Comparison of ENCODE assay signal across 11 cellular contexts in the genomic region with DNA sequence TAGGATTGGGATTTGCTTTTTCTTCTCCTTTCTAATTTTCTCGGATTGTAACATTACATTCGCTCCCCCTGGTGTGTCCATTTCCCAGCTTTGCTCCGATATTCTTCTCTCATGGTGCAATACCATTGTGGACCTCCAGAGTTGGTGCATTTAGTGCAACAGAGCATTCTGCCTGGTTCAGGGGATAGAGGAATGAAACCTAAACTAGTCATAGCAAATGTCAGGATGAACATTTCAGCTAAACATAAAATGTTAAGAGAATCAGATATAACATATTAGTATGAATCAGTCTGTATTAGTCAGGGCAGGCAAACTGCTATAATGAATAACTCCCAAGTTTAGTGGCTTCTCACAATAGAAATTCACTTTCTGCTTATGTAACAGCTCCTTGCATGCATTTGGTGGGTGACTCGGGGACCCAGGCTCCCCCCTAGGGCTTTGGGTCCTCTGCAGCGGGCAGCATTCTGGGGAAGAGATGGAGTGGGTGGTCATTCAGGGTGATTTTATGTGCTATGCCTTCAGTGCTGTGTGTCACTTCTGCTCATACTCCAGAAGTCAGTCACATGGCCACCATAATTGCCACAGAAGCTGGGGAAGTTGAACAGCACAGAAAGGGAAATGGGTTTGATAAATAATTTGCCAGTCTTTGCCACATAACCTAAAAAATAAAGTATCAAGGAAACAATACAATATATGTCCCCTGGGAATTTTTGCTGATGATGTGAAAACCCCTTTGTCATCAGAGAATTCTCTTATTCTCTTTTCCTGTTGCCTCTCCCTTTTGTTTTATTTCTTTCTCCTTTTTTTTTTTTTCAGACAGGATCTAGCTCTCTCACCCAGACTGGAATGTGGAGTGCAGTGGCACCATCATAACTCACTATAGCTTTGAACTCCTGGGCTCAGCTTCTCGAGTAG.
DNase-seq lines count a peak whose midpoint lies in the region; ATAC-seq and TF ChIP-seq lines count a peak whose summit lies in the region.
"Had no signal": no experiment of that assay in that cellular context is flagged by ENCODE, and none has a peak within 500 bp of the region (broad histone marks: within the 10 kb centered on the region; RNA-seq: fewer than 3 reads in every experiment).

No MANE protein-coding gene starts in this region.

- no peak overlapping the region for H2BK20ac ChIP-seq in IMR-90 (ENCODE audit: low read depth, low read length)

- H3K9me3 Mint-ChIP-seq in activated T-cell treated with anti-CD3 and anti-CD28 coated beads, Interleukin-2, amount 50 U/mL, for 72 hours = no peaks in the 10 kb centered on the region
- no peaks in the 10 kb centered on the region for H3K9me3 Mint-ChIP-seq in nephron progenitor cell
- H3K9me3 Mint-ChIP-seq: activated naive CD4-positive, alpha-beta T cell treated with anti-CD3 and anti-CD28 coated beads, Interleukin-2, amount 50 U/mL, for 24 hours; memory B cell had no signal

- CTCF ChIA-PET in IMR-90 (lab: Yijun Ruan, JAX) = interaction anchor here (0.5 kb wide), 1 partner anchor 689 kb away, joined by 3 read pairs; no protein-coding TSS in a partner anchor

- no TSS peak for BruUV-seq in IMR-90 (replicated peaks; lab: Mats Ljungman, UMichigan)

- no peak overlapping the region for H2BK120ac ChIP-seq in IMR-90 (ENCODE audit: low read depth, low read length)

- H4K91ac ChIP-seq in IMR-90 (ENCODE audit: insufficient read depth, low read depth, low read length) = no peak overlapping the region

- peak; percentile 36 for TF ChIP-seq RAD21 in IMR-90 (IDR thresholded peaks at IDR 0.05; ENCODE audit: low read length)

- H3K27ac ChIP-seq in IMR-90 (ENCODE audit: insufficient read depth, low read length) = no peak overlapping the region
- H3K27ac ChIP-seq: esophagus muscularis mucosa had no signal

- H2AFZ ChIP-seq in IMR-90 (replicated peaks; ENCODE audit: low read length, poor library complexity) = peak overlapping the region; percentile 36

- no peak for TF ChIP-seq POLR2A in IMR-90 (IDR thresholded peaks at IDR 0.05; ENCODE audit: low read depth, low read length)

- no peaks in the 10 kb centered on the region for H4K20me1 ChIP-seq in IMR-90 (ENCODE audit: insufficient read depth, low read length)

- H2BK5ac ChIP-seq in IMR-90 (ENCODE audit: low read depth, low read length, poor library complexity, severe bottlenecking) = no peak overlapping the region

- dilution Hi-C loops in IMR-90 (cut with HindIII; ENCODE audit: low sequenced_read_pairs, unreplicated experiment) = no loop called here

- TF ChIP-seq CTCF in IMR-90 (conservative IDR thresholded peaks at IDR 0.05; ENCODE audit: low read depth, low read length) (peak; percentile 33), nephron progenitor cell (IDR thresholded peaks at IDR 0.05) (peak; percentile 22)

- H2BK15ac ChIP-seq in IMR-90 (ENCODE audit: low read depth, low read length) = no peak overlapping the region

- H3K27ac Mint-ChIP-seq in activated T-cell treated with anti-CD3 and anti-CD28 coated beads, Interleukin-2, amount 50 U/mL, for 72 hours = no peak overlapping the region
- H3K27ac Mint-ChIP-seq in nephron progenitor cell = no peak overlapping the region
- H3K27ac Mint-ChIP-seq: activated naive CD4-positive, alpha-beta T cell treated with anti-CD3 and anti-CD28 coated beads, Interleukin-2, amount 50 U/mL, for 24 hours; memory B cell had no signal

- H3K4me1 Mint-ChIP-seq in activated T-cell treated with anti-CD3 and anti-CD28 coated beads, Interleukin-2, amount 50 U/mL, for 72 hours (ENCODE audit: low read depth) = peaks cover 18% of the 10 kb centered on the region
- H3K4me1 Mint-ChIP-seq in nephron progenitor cell = peaks cover 15% of the 10 kb centered on the region

- ATAC-seq in IMR-90 (ENCODE audit: low read depth) = no peak
- peak; percentile 54 to 63 for ATAC-seq in activated T-cell treated with anti-CD3 and anti-CD28 coated beads, Interleukin-2, amount 50 U/mL, for 72 hours (replicated peaks in 1 of 2)
- ATAC-seq in HG02840 (IDR thresholded peaks at IDR 0.05; ENCODE audit: low FRiP score, unreplicated experiment) = no peak
- no peak for ATAC-seq in GM21390 (IDR thresholded peaks at IDR 0.05; ENCODE audit: unreplicated experiment)

- H3K9me1 ChIP-seq in IMR-90 (ENCODE audit: insufficient read depth, low read length) = peaks cover 14% of the 10 kb centered on the region; the same call in 1 of the 2 replicates

- H3K4me3 Mint-ChIP-seq in activated T-cell treated with anti-CD3 and anti-CD28 coated beads, Interleukin-2, amount 50 U/mL, for 72 hours = no peak overlapping the region
- H3K4me3 Mint-ChIP-seq in nephron progenitor cell = no peak overlapping the region
- H3K4me3 Mint-ChIP-seq: activated naive CD4-positive, alpha-beta T cell treated with anti-CD3 and anti-CD28 coated beads, Interleukin-2, amount 50 U/mL, for 24 hours; memory B cell had no signal

- H3K4me1 ChIP-seq in IMR-90 (ENCODE audit: control insufficient read depth, insufficient read depth, low read length) = peaks cover 11% of the 10 kb centered on the region

- no peak overlapping the region for H3K18ac ChIP-seq in IMR-90 (ENCODE audit: low read depth, low read length)

- H4K8ac ChIP-seq in IMR-90 (ENCODE audit: low read depth in 2 of 2, low read length in 2 of 2) = no peak overlapping the region

- no peak overlapping the region for H3K23ac ChIP-seq in IMR-90 (ENCODE audit: low read depth, low read length)

- no CpG with 5 or more reads among the region's 6 CpGs for WGBS in IMR-90 (ENCODE audit: extremely low coverage in 2 of 2, insufficient read length in 1 of 2), 2 experiments

- in situ Hi-C loops in IMR-90 (cut with MboI; ENCODE audit: low sequenced_read_pairs) = no loop called here

- DNase-seq in CD1c-positive myeloid dendritic cell (ENCODE audit: extremely low spot score) (peak; percentile 89), IMR-90 (peak; percentile 57), nephron progenitor cell (no peak), GF-D8 (lab: John Stamatoyannopoulos, UW) (no peak)
- peak; percentile 18 for DNase-seq in activated T-cell treated with anti-CD3 and anti-CD28 coated beads, Interleukin-2, amount 50 U/mL, for 72 hours
- DNase-seq: NCI-H187 had no signal

- H3K9me3 ChIP-seq in IMR-90 (ENCODE audit: control insufficient read depth, insufficient read depth, low read length) = no peaks in the 10 kb centered on the region
- H3K9me3 ChIP-seq: esophagus muscularis mucosa had no signal

- intact Hi-C loops in IMR-90 (cut with micrococcal nuclease) = no loop called here

- H3K14ac ChIP-seq in IMR-90 (replicated peaks; ENCODE audit: low read depth, low read length) = no peak overlapping the region

- no peak overlapping the region for H3K9ac ChIP-seq in IMR-90 (ENCODE audit: low read depth, low read length)

- no peak overlapping the region for H2AK5ac ChIP-seq in IMR-90 (ENCODE audit: low read depth, low read length)

- H3K56ac ChIP-seq in IMR-90 (ENCODE audit: extremely low read depth, insufficient read depth, low read length) = no peak overlapping the region

- no peaks in the 10 kb centered on the region for H3K36me3 Mint-ChIP-seq in activated T-cell treated with anti-CD3 and anti-CD28 coated beads, Interleukin-2, amount 50 U/mL, for 72 hours (ENCODE audit: insufficient read depth in 2 of 2)
- no peaks in the 10 kb centered on the region for H3K36me3 Mint-ChIP-seq in nephron progenitor cell (ENCODE audit: low read depth)
- H3K36me3 Mint-ChIP-seq: activated naive CD4-positive, alpha-beta T cell treated with anti-CD3 and anti-CD28 coated beads, Interleukin-2, amount 50 U/mL, for 24 hours; memory B cell had no signal

- H3K4ac ChIP-seq in IMR-90 (ENCODE audit: low read depth, low read length) = no peak overlapping the region

- H3K36me3 ChIP-seq in IMR-90 (ENCODE audit: control insufficient read depth, insufficient read depth, low read length) = no peaks in the 10 kb centered on the region
- H3K36me3 ChIP-seq: esophagus muscularis mucosa had no signal

- H3K79me1 ChIP-seq in IMR-90 (ENCODE audit: low read depth in 1 of 2, low read length in 2 of 2) = no peaks in the 10 kb centered on the region; a peak in 1 of 4 replicates

- H3K27me3 ChIP-seq in IMR-90 (ENCODE audit: control insufficient read depth, insufficient read depth, low read length) = no peaks in the 10 kb centered on the region
- H3K27me3 ChIP-seq: esophagus muscularis mucosa had no signal

- no peak overlapping the region for H3K4me3 ChIP-seq in IMR-90 (ENCODE audit: insufficient read depth, low read depth, low read length)
- H3K4me3 ChIP-seq: esophagus muscularis mucosa had no signal

- no peaks in the 10 kb centered on the region for H3K27me3 Mint-ChIP-seq in activated T-cell treated with anti-CD3 and anti-CD28 coated beads, Interleukin-2, amount 50 U/mL, for 72 hours (ENCODE audit: low read depth)
- no peaks in the 10 kb centered on the region for H3K27me3 Mint-ChIP-seq in nephron progenitor cell (ENCODE audit: low read depth, poor library complexity)
- H3K27me3 Mint-ChIP-seq: activated naive CD4-positive, alpha-beta T cell treated with anti-CD3 and anti-CD28 coated beads, Interleukin-2, amount 50 U/mL, for 24 hours had no signal

- no peak overlapping the region for H3K4me2 ChIP-seq in IMR-90 (ENCODE audit: low read depth, low read length)

- no peak overlapping the region for H4K5ac ChIP-seq in IMR-90 (ENCODE audit: low read depth, low read length)

- no peak overlapping the region for H2AK9ac ChIP-seq in IMR-90 (replicated peaks; ENCODE audit: low read depth, low read length, poor library complexity)

- POLR2A ChIA-PET in IMR-90 (lab: Charles Lee; ENCODE audit: unreplicated experiment) = interaction anchor here (0.6 kb wide), 1 partner anchor 123 kb away, joined by 3 read pairs; no protein-coding TSS in a partner anchor

TF ChIP-seq in IMR-90, 13 proteins besides CTCF, POLR2A, EP300 and RAD21:
- no peak for TF ChIP-seq NFE2L2 (IDR thresholded peaks at IDR 0.05; ENCODE audit: low read depth, low read length)
- TF ChIP-seq MAFK (IDR thresholded peaks at IDR 0.05; ENCODE audit: low read depth, low read length) = peak; percentile 26; the same call in 1 of the 2 replicates
- peak; percentile 36; the same call in 1 of the 2 replicates for TF ChIP-seq CEBPB (IDR thresholded peaks at IDR 0.05; ENCODE audit: low read depth, low read length)

Comparison
In these comparisons a context has a peak if more than half of its experiments do, and no peak if none do; other contexts are left out.
1. DNase-seq: peak in CD1c-positive myeloid dendritic cell (single experiment), IMR-90 (single experiment) and activated T-cell treated with anti-CD3 and anti-CD28 coated beads, Interleukin-2, amount 50 U/mL, for 72 hours (2 of 2); none in nephron progenitor cell (single experiment) and GF-D8 (single experiment).
2. ATAC-seq: peak in activated T-cell treated with anti-CD3 and anti-CD28 coated beads, Interleukin-2, amount 50 U/mL, for 72 hours (2 of 2); none in IMR-90 (single experiment), HG02840 (single experiment) and GM21390 (single experiment).